1 cellular context compared by ENCODE assay signal in the genomic region with DNA sequence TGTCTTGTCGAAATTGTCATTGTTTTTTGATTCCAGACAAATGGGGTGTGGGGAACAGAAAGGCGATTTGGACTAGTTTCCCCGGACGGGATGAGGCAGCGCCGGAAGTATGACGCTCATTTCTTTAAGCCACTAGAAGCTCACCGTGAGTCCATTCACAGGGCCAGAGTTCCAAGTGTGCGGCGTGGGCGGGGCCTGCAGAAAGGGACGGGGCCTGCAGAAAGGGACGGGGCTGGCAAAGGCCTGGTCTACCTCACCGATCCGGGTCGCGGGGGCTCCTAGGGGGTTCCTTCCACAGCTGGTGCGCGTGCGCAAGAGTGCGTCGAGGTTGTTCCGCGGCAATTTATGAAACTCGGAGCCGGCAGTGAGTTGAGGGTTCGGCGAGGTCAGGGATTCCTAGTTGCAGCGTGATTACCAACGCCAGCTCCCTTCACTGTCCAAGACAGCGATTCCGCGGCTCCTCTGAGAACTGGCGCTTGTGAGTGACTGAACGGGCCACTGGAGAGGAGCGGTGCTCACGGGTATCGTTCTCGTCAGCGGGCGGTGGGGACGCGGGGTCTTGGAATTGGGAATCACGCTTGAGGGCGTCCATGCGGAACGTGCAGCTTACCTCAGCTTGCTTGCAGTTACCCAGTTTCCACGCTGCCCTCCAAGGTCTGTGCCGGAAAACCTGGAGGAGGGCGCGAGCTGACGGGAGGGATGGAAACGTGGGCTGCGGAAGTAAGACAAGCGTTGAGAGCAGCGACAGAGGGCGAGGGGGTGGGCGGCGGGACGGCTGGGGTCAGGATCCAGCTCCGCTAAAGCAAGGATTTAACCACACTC.
A peak's percentile ranks its signal among the peaks of the same experiment; 100 is the strongest.
TF ChIP-seq lines count a peak whose summit lies in the region.

A gene (plus strand): TSS at position 219 of the 822 bp plus-strand sequence. CDS start 5,847 bp downstream, outside the sequence.

TF ChIP-seq in K562, 482 proteins besides CTCF, POLR2A, EP300 and RAD21 (continued from another document and continues in another):
- TF ChIP-seq, protein P1, sequence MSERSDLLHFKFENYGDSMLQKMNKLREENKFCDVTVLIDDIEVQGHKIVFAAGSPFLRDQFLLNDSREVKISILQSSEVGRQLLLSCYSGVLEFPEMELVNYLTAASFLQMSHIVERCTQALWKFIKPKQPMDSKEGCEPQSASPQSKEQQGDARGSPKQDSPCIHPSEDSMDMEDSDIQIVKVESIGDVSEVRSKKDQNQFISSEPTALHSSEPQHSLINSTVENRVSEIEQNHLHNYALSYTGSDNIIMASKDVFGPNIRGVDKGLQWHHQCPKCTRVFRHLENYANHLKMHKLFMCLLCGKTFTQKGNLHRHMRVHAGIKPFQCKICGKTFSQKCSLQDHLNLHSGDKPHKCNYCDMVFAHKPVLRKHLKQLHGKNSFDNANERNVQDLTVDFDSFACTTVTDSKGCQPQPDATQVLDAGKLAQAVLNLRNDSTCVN (CRISPR knock-in tag; IDR thresholded peaks at IDR 0.05), result no peak
- TF ChIP-seq, protein P2, sequence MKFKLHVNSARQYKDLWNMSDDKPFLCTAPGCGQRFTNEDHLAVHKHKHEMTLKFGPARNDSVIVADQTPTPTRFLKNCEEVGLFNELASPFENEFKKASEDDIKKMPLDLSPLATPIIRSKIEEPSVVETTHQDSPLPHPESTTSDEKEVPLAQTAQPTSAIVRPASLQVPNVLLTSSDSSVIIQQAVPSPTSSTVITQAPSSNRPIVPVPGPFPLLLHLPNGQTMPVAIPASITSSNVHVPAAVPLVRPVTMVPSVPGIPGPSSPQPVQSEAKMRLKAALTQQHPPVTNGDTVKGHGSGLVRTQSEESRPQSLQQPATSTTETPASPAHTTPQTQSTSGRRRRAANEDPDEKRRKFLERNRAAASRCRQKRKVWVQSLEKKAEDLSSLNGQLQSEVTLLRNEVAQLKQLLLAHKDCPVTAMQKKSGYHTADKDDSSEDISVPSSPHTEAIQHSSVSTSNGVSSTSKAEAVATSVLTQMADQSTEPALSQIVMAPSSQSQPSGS (CRISPR knock-in tag; IDR thresholded peaks at IDR 0.05), result no peak
- TF ChIP-seq, protein P3, sequence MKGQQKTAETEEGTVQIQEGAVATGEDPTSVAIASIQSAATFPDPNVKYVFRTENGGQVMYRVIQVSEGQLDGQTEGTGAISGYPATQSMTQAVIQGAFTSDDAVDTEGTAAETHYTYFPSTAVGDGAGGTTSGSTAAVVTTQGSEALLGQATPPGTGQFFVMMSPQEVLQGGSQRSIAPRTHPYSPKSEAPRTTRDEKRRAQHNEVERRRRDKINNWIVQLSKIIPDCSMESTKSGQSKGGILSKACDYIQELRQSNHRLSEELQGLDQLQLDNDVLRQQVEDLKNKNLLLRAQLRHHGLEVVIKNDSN (CRISPR knock-in tag; IDR thresholded peaks at IDR 0.05), result no peak
- no peak for TF ChIP-seq GATAD2B (IDR thresholded peaks at IDR 0.05; ENCODE audit: borderline replicate concordance)
- no peak for TF ChIP-seq SOX6 (IDR thresholded peaks at IDR 0.05)
- TF ChIP-seq MIER1 (IDR thresholded peaks at IDR 0.05; ENCODE audit: low read depth), result no peak; the same call in 1 of the 2 replicates
- no peak for TF ChIP-seq SETDB1 (IDR thresholded peaks at IDR 0.05; ENCODE audit: low read length)
- no peak for TF ChIP-seq ARNT (IDR thresholded peaks at IDR 0.05)
- peak; percentile 58 for TF ChIP-seq TBP (optimal IDR thresholded peaks at IDR 0.05; ENCODE audit: low read depth, low read length)
- TF ChIP-seq RBM14 (IDR thresholded peaks at IDR 0.05; ENCODE audit: borderline replicate concordance, insufficient read depth, low read depth, low read length), result no peak
- no peak for TF ChIP-seq CBX2 (IDR thresholded peaks at IDR 0.05; ENCODE audit: insufficient read depth, low read length, poor library complexity, severe bottlenecking)
- peak; percentile 92 for TF ChIP-seq RBFOX2 (IDR thresholded peaks at IDR 0.05; ENCODE audit: low read depth, low read length)
- TF ChIP-seq NR1H2 (CRISPR knock-in tag; IDR thresholded peaks at IDR 0.05), result no peak
- TF ChIP-seq, protein P4, sequence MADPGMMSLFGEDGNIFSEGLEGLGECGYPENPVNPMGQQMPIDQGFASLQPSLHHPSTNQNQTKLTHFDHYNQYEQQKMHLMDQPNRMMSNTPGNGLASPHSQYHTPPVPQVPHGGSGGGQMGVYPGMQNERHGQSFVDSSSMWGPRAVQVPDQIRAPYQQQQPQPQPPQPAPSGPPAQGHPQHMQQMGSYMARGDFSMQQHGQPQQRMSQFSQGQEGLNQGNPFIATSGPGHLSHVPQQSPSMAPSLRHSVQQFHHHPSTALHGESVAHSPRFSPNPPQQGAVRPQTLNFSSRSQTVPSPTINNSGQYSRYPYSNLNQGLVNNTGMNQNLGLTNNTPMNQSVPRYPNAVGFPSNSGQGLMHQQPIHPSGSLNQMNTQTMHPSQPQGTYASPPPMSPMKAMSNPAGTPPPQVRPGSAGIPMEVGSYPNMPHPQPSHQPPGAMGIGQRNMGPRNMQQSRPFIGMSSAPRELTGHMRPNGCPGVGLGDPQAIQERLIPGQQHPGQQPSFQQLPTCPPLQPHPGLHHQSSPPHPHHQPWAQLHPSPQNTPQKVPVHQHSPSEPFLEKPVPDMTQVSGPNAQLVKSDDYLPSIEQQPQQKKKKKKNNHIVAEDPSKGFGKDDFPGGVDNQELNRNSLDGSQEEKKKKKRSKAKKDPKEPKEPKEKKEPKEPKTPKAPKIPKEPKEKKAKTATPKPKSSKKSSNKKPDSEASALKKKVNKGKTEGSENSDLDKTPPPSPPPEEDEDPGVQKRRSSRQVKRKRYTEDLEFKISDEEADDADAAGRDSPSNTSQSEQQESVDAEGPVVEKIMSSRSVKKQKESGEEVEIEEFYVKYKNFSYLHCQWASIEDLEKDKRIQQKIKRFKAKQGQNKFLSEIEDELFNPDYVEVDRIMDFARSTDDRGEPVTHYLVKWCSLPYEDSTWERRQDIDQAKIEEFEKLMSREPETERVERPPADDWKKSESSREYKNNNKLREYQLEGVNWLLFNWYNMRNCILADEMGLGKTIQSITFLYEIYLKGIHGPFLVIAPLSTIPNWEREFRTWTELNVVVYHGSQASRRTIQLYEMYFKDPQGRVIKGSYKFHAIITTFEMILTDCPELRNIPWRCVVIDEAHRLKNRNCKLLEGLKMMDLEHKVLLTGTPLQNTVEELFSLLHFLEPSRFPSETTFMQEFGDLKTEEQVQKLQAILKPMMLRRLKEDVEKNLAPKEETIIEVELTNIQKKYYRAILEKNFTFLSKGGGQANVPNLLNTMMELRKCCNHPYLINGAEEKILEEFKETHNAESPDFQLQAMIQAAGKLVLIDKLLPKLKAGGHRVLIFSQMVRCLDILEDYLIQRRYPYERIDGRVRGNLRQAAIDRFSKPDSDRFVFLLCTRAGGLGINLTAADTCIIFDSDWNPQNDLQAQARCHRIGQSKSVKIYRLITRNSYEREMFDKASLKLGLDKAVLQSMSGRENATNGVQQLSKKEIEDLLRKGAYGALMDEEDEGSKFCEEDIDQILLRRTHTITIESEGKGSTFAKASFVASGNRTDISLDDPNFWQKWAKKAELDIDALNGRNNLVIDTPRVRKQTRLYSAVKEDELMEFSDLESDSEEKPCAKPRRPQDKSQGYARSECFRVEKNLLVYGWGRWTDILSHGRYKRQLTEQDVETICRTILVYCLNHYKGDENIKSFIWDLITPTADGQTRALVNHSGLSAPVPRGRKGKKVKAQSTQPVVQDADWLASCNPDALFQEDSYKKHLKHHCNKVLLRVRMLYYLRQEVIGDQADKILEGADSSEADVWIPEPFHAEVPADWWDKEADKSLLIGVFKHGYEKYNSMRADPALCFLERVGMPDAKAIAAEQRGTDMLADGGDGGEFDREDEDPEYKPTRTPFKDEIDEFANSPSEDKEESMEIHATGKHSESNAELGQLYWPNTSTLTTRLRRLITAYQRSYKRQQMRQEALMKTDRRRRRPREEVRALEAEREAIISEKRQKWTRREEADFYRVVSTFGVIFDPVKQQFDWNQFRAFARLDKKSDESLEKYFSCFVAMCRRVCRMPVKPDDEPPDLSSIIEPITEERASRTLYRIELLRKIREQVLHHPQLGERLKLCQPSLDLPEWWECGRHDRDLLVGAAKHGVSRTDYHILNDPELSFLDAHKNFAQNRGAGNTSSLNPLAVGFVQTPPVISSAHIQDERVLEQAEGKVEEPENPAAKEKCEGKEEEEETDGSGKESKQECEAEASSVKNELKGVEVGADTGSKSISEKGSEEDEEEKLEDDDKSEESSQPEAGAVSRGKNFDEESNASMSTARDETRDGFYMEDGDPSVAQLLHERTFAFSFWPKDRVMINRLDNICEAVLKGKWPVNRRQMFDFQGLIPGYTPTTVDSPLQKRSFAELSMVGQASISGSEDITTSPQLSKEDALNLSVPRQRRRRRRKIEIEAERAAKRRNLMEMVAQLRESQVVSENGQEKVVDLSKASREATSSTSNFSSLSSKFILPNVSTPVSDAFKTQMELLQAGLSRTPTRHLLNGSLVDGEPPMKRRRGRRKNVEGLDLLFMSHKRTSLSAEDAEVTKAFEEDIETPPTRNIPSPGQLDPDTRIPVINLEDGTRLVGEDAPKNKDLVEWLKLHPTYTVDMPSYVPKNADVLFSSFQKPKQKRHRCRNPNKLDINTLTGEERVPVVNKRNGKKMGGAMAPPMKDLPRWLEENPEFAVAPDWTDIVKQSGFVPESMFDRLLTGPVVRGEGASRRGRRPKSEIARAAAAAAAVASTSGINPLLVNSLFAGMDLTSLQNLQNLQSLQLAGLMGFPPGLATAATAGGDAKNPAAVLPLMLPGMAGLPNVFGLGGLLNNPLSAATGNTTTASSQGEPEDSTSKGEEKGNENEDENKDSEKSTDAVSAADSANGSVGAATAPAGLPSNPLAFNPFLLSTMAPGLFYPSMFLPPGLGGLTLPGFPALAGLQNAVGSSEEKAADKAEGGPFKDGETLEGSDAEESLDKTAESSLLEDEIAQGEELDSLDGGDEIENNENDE (IDR thresholded peaks at IDR 0.05; ENCODE audit: low read depth, low read length), result no peak
- no peak for TF ChIP-seq SRSF9 (IDR thresholded peaks at IDR 0.05; ENCODE audit: borderline replicate concordance, low read depth, low read length)
- TF ChIP-seq, protein P5, sequence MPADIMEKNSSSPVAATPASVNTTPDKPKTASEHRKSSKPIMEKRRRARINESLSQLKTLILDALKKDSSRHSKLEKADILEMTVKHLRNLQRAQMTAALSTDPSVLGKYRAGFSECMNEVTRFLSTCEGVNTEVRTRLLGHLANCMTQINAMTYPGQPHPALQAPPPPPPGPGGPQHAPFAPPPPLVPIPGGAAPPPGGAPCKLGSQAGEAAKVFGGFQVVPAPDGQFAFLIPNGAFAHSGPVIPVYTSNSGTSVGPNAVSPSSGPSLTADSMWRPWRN (IDR thresholded peaks at IDR 0.05; ENCODE audit: low read depth), result no peak
- TF ChIP-seq MCM7 (IDR thresholded peaks at IDR 0.05), result no peak
- peak; percentile 20; the same call in 1 of the 2 replicates for TF ChIP-seq SPI1 (IDR thresholded peaks at IDR 0.05; ENCODE audit: borderline replicate concordance, low read depth, low read length)
- no peak for TF ChIP-seq PHB2 (IDR thresholded peaks at IDR 0.05; ENCODE audit: low read depth)
- no peak for TF ChIP-seq ZNF124 (CRISPR knock-in tag; IDR thresholded peaks at IDR 0.05)
- TF ChIP-seq, protein P6, sequence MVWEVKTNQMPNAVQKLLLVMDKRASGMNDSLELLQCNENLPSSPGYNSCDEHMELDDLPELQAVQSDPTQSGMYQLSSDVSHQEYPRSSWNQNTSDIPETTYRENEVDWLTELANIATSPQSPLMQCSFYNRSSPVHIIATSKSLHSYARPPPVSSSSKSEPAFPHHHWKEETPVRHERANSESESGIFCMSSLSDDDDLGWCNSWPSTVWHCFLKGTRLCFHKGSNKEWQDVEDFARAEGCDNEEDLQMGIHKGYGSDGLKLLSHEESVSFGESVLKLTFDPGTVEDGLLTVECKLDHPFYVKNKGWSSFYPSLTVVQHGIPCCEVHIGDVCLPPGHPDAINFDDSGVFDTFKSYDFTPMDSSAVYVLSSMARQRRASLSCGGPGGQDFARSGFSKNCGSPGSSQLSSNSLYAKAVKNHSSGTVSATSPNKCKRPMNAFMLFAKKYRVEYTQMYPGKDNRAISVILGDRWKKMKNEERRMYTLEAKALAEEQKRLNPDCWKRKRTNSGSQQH (CRISPR knock-in tag; IDR thresholded peaks at IDR 0.05), result no peak
- no peak for TF ChIP-seq DACH1 (IDR thresholded peaks at IDR 0.05; ENCODE audit: partially characterized antibody)
- TF ChIP-seq CEBPG (CRISPR knock-in tag; IDR thresholded peaks at IDR 0.05), result 0 out of 2 replicates have a peak, but pooled peaks have one; percentile 45
- TF ChIP-seq CEBPG (tag; conservative IDR thresholded peaks at IDR 0.05 in 1 of 2, IDR thresholded peaks at IDR 0.05 in 1 of 2), result no peak
- TF ChIP-seq GTF2A2 (tag; IDR thresholded peaks at IDR 0.05), result no peak
- TF ChIP-seq ZNF583 (CRISPR knock-in tag; IDR thresholded peaks at IDR 0.05), result no peak
- no peak for TF ChIP-seq ZNF696 (CRISPR knock-in tag; conservative IDR thresholded peaks at IDR 0.05)
- TF ChIP-seq ZNF57 (CRISPR knock-in tag; IDR thresholded peaks at IDR 0.05), result no peak
- no peak for TF ChIP-seq MCM5 (IDR thresholded peaks at IDR 0.05; ENCODE audit: low read depth)
- TF ChIP-seq KDM2B (CRISPR knock-in tag; IDR thresholded peaks at IDR 0.05), result no peak
- no peak for TF ChIP-seq SREBF1 (IDR thresholded peaks at IDR 0.05; ENCODE audit: borderline replicate concordance, low read depth, low read length)
- peak; percentile 86 for TF ChIP-seq GABPB1 (CRISPR knock-in tag; IDR thresholded peaks at IDR 0.05)
- TF ChIP-seq FOXA1 (IDR thresholded peaks at IDR 0.05; ENCODE audit: borderline replicate concordance), result no peak
- no peak for TF ChIP-seq RHOXF2B (CRISPR knock-in tag; conservative IDR thresholded peaks at IDR 0.05)
- no peak for TF ChIP-seq GTF2F1 (IDR thresholded peaks at IDR 0.05; ENCODE audit: low read depth, low read length)
- TF ChIP-seq, protein P7, sequence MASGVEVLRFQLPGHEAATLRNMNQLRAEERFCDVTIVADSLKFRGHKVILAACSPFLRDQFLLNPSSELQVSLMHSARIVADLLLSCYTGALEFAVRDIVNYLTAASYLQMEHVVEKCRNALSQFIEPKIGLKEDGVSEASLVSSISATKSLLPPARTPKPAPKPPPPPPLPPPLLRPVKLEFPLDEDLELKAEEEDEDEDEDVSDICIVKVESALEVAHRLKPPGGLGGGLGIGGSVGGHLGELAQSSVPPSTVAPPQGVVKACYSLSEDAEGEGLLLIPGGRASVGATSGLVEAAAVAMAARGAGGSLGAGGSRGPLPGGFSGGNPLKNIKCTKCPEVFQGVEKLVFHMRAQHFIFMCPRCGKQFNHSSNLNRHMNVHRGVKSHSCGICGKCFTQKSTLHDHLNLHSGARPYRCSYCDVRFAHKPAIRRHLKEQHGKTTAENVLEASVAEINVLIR (CRISPR knock-in tag; IDR thresholded peaks at IDR 0.05), result no peak
- no peak for TF ChIP-seq PURB (CRISPR knock-in tag; IDR thresholded peaks at IDR 0.05; ENCODE audit: low read depth)
- no peak for TF ChIP-seq SAFB2 (IDR thresholded peaks at IDR 0.05; ENCODE audit: borderline replicate concordance, low read depth, low read length, severe bottlenecking)
- no peak for TF ChIP-seq TRIM28 (IDR thresholded peaks at IDR 0.05)
- TF ChIP-seq SMARCC2 (IDR thresholded peaks at IDR 0.05; ENCODE audit: low read depth), result no peak
- TF ChIP-seq ZNF316 (IDR thresholded peaks at IDR 0.05), result 0 out of 2 replicates have a peak, but pooled peaks have one; percentile 5
